10 cellular contexts compared by ENCODE assay signal in genomic region chr7:101859411-101860106, GRCh38. TPM values are rescaled to one million over a fixed set of nuclear protein-coding genes. Genes with fewer than 3 reads are reported as not detected.
DNase-seq lines count a peak whose midpoint lies in the region; ATAC-seq and TF ChIP-seq lines count a peak whose summit lies in the region.
"Had no signal": no experiment of that assay in that cellular context is flagged by ENCODE, and none has a peak within 500 bp of the region (broad histone marks: within the 10 kb centered on the region; RNA-seq: fewer than 3 reads in every experiment).

No MANE protein-coding gene starts in this region.

- ATAC-seq in left lung = no peak

- peak in 1 of 2 donors; percentile 76 for TF ChIP-seq EP300 in tibial nerve (IDR thresholded peaks at IDR 0.05)
- no peak for TF ChIP-seq EP300 in suprapubic skin (IDR thresholded peaks at IDR 0.05)

- H3K27ac ChIP-seq in left lung (peak overlapping the region; percentile 70 to 97), tibial nerve (peak overlapping the region in 3 of 4 donors; percentile 55 to 90 (median 83)), suprapubic skin (no peak overlapping the region)
- no peak overlapping the region for H3K27ac ChIP-seq in effector memory CD4-positive, alpha-beta T cell (ENCODE audit: insufficient read depth, low read length, poor library complexity, severe bottlenecking)
- H3K27ac ChIP-seq: SJCRH30 had no signal

- no peaks in the 10 kb centered on the region for H3K27me3 Mint-ChIP-seq in IgD-negative memory B cell
- no peaks in the 10 kb centered on the region for H3K27me3 Mint-ChIP-seq in activated naive CD8-positive, alpha-beta T cell treated with anti-CD3 and anti-CD28 coated beads for 36 hours

- H3K36me3 Mint-ChIP-seq in IgD-negative memory B cell = no peaks in the 10 kb centered on the region
- H3K36me3 Mint-ChIP-seq in activated naive CD8-positive, alpha-beta T cell treated with anti-CD3 and anti-CD28 coated beads for 36 hours = peaks cover 1% of the 10 kb centered on the region

- no peaks in the 10 kb centered on the region for H3K36me3 ChIP-seq in left lung
- H3K36me3 ChIP-seq in tibial nerve = no peaks in the 10 kb centered on the region
- H3K36me3 ChIP-seq in effector memory CD4-positive, alpha-beta T cell (ENCODE audit: control insufficient read depth, insufficient read depth, low read length) = no peaks in the 10 kb centered on the region
- no peaks in the 10 kb centered on the region for H3K36me3 ChIP-seq in suprapubic skin
- H3K36me3 ChIP-seq: SJCRH30 had no signal

- H3K4me1 ChIP-seq in left lung (peaks cover 22 to 71% of the 10 kb centered on the region in 2 donors), tibial nerve (peaks cover 0 to 52% (median 28%) of the 10 kb centered on the region in 4 donors), suprapubic skin (peaks cover 18% of the 10 kb centered on the region)
- H3K4me1 ChIP-seq in effector memory CD4-positive, alpha-beta T cell (ENCODE audit: control insufficient read depth, insufficient read depth, low read length, poor library complexity, severe bottlenecking) = no peaks in the 10 kb centered on the region

- DNase-seq in cardiac fibroblast (ENCODE audit: low read depth in 2 of 2) = peak; percentile 58 to 67
- no peak for DNase-seq in left lung
- peak in 1 of 2 donors; percentile 22 for DNase-seq in tibial nerve (ENCODE audit: low spot score in 2 of 2)
- DNase-seq in activated naive CD8-positive, alpha-beta T cell treated with anti-CD3 and anti-CD28 coated beads for 36 hours = no peak
- DNase-seq in effector memory CD4-positive, alpha-beta T cell = no peak
- no peak for DNase-seq in suprapubic skin (ENCODE audit: low spot score in 2 of 2)
- DNase-seq: activated CD4-positive, alpha-beta T cell treated with anti-CD3 and anti-CD28 coated beads for 4 hours; activated naive CD4-positive, alpha-beta T cell treated with anti-CD3 and anti-CD28 coated beads for 36 hours; SJCRH30 had no signal

- TF ChIP-seq CTCF in cardiac fibroblast (IDR thresholded peaks at IDR 0.05; ENCODE audit: low read depth, low read length) (no peak), left lung (IDR thresholded peaks at IDR 0.05) (no peak), tibial nerve (IDR thresholded peaks at IDR 0.05) (no peak), suprapubic skin (IDR thresholded peaks at IDR 0.05) (no peak)

- H3K9me3 ChIP-seq in left lung = no peaks in the 10 kb centered on the region
- no peaks in the 10 kb centered on the region for H3K9me3 ChIP-seq in tibial nerve
- H3K9me3 ChIP-seq in effector memory CD4-positive, alpha-beta T cell (ENCODE audit: control insufficient read depth, low read length) = no peaks in the 10 kb centered on the region
- H3K9me3 ChIP-seq in suprapubic skin = no peaks in the 10 kb centered on the region
- H3K9me3 ChIP-seq: SJCRH30 had no signal

- H3K9me3 Mint-ChIP-seq in IgD-negative memory B cell = no peaks in the 10 kb centered on the region
- H3K9me3 Mint-ChIP-seq in activated naive CD8-positive, alpha-beta T cell treated with anti-CD3 and anti-CD28 coated beads for 36 hours = no peaks in the 10 kb centered on the region
- H3K9me3 Mint-ChIP-seq: activated naive CD4-positive, alpha-beta T cell treated with anti-CD3 and anti-CD28 coated beads for 36 hours had no signal

- peaks cover 35 to 47% (median 45%) of the 10 kb centered on the region in 3 donors for H3K4me1 Mint-ChIP-seq in IgD-negative memory B cell
- peaks cover 19% of the 10 kb centered on the region for H3K4me1 Mint-ChIP-seq in activated naive CD8-positive, alpha-beta T cell treated with anti-CD3 and anti-CD28 coated beads for 36 hours

- WGBS in tibial nerve, 2 donors = 22 to 31% methylated on average over 5 of the region's 5 CpGs
- WGBS in suprapubic skin = 14% methylated on average over 5 of the region's 5 CpGs

- peak overlapping the region in 2 of 4 donors; percentile 34 to 56 for H3K4me3 Mint-ChIP-seq in IgD-negative memory B cell
- H3K4me3 Mint-ChIP-seq in activated naive CD8-positive, alpha-beta T cell treated with anti-CD3 and anti-CD28 coated beads for 36 hours = no peak overlapping the region
- H3K4me3 Mint-ChIP-seq: activated naive CD4-positive, alpha-beta T cell treated with anti-CD3 and anti-CD28 coated beads for 36 hours had no signal

- H3K27ac Mint-ChIP-seq in IgD-negative memory B cell = peak overlapping the region; percentile 40 to 91 (median 55)
- H3K27ac Mint-ChIP-seq in activated naive CD8-positive, alpha-beta T cell treated with anti-CD3 and anti-CD28 coated beads for 36 hours = no peak overlapping the region
- H3K27ac Mint-ChIP-seq: activated naive CD4-positive, alpha-beta T cell treated with anti-CD3 and anti-CD28 coated beads for 36 hours had no signal

- TF ChIP-seq POLR2A in tibial nerve (IDR thresholded peaks at IDR 0.05) = no peak
- TF ChIP-seq POLR2A in suprapubic skin (IDR thresholded peaks at IDR 0.05) = no peak

- intact Hi-C loops in left lung (cut with DNase I) = no loop called here

- no peaks in the 10 kb centered on the region for H3K27me3 ChIP-seq in left lung
- H3K27me3 ChIP-seq in tibial nerve = no peaks in the 10 kb centered on the region
- H3K27me3 ChIP-seq in effector memory CD4-positive, alpha-beta T cell (replicated peaks; ENCODE audit: control insufficient read depth, insufficient read depth, low read length, poor library complexity, severe bottlenecking) = no peaks in the 10 kb centered on the region
- H3K27me3 ChIP-seq in suprapubic skin = no peaks in the 10 kb centered on the region
- H3K27me3 ChIP-seq: SJCRH30 had no signal

- H3K4me3 ChIP-seq in cardiac fibroblast (replicated peaks in 1 of 2; ENCODE audit: low read depth in 2 of 2, low read length in 2 of 2) (no peak overlapping the region), left lung (no peak overlapping the region), tibial nerve (no peak overlapping the region), suprapubic skin (no peak overlapping the region)
- no peak overlapping the region for H3K4me3 ChIP-seq in effector memory CD4-positive, alpha-beta T cell (ENCODE audit: insufficient read depth, low read depth, low read length, poor library complexity, severe bottlenecking)
- H3K4me3 ChIP-seq: SJCRH30 had no signal

RNA-seq across cellular contexts. Expression of gene CUX1, which starts 42.1 kb away (rescaled TPM):
- 22.2 TPM for polyA plus RNA-seq in IgD-negative memory B cell
- 100 to 1,000 TPM; 110 to 157 TPM for total RNA-seq in left lung
- 100 to 1,000 TPM in 1 of 4 donors, 10 to 100 TPM in 3; 74.5 to 104 (median 84.3) TPM for total RNA-seq in tibial nerve
- total RNA-seq in activated naive CD8-positive, alpha-beta T cell treated with anti-CD3 and anti-CD28 coated beads for 36 hours = 10 to 100 TPM; 14.2 to 14.5 TPM
- 10 to 100 TPM; 52.5 to 93.6 (median 63.7) TPM for total RNA-seq in suprapubic skin

Comparison
In these comparisons a context has a peak if more than half of its experiments do, and no peak if none do; other contexts are left out.
1. DNase-seq: peak in cardiac fibroblast (2 of 2); none in left lung (0 of 2), activated naive CD8-positive, alpha-beta T cell treated with anti-CD3 and anti-CD28 coated beads for 36 hours (single experiment), effector memory CD4-positive, alpha-beta T cell (0 of 3) and suprapubic skin (0 of 2).
2. H3K27ac ChIP-seq: peak in left lung (2 of 2) and tibial nerve (3 of 4); none in effector memory CD4-positive, alpha-beta T cell (single experiment) and suprapubic skin (single experiment).